ENCODE assay signal across 8 cellular contexts in genomic region chr16:29454835-29455234, GRCh38. TPM values are rescaled to one million over a fixed set of nuclear protein-coding genes. Genes with fewer than 3 reads are reported as not detected.
A peak's percentile ranks its signal among the peaks of the same experiment; 100 is the strongest.
DNase-seq lines count a peak whose midpoint lies in the region; ATAC-seq, FAIRE-seq and TF ChIP-seq lines count a peak whose summit lies in the region.
"Not testable (repeated sequence)": the region's sequence is repeated elsewhere in the genome, so short reads cannot be mapped to it uniquely, and the experiment has no call there.

No MANE protein-coding gene starts in this region.

- H2AFZ ChIP-seq in HCT116 (ENCODE audit: low read depth, low read length, poor library complexity, severe bottlenecking); HepG2 (ENCODE audit: low read length): not testable (repeated sequence)

- TF ChIP-seq POLR2A in HCT116 (IDR thresholded peaks at IDR 0.05; ENCODE audit: borderline replicate concordance, extremely low read depth, insufficient read depth, insufficient read length); HepG2 (IDR thresholded peaks at IDR 0.05; ENCODE audit: insufficient read depth in 1 of 2, low read depth in 2 of 2, low read length in 2 of 2): not testable (repeated sequence)

- FAIRE-seq in HepG2 (lab: Jason Lieb, UNC), result not testable (repeated sequence)

- H3K36me3 ChIP-seq in HCT116 (ENCODE audit: control insufficient read depth in 1 of 2, insufficient read depth in 2 of 2, low read length in 2 of 2); HepG2 (replicated peaks in 1 of 2; ENCODE audit: control insufficient read depth in 1 of 2, insufficient read depth in 2 of 2, low read length in 2 of 2); upper lobe of right lung: not testable (repeated sequence)

- H3K9me3 ChIP-seq in HCT116 (ENCODE audit: control insufficient read depth in 1 of 2, insufficient read depth in 1 of 2, low read depth in 1 of 2, low read length in 2 of 2); HepG2 (ENCODE audit: low read length); upper lobe of right lung: not testable (repeated sequence)

- not testable (repeated sequence) for H3K4me1 ChIP-seq in HCT116 (ENCODE audit: control insufficient read depth in 1 of 2, insufficient read depth in 2 of 2, low read length in 2 of 2); HepG2 (ENCODE audit: insufficient read depth, low read length); upper lobe of right lung

- CTCF ChIA-PET in HCT116 (lab: Charles Lee); HepG2 (lab: Yijun Ruan, JAX; ENCODE audit: low intra/inter-chr PET ratio, low total read pairs): not testable (repeated sequence)

- not testable (repeated sequence) for H3K4me3 ChIP-seq in HCT116 (replicated peaks in 1 of 2; ENCODE audit: low read depth in 1 of 2, low read length in 2 of 2); HepG2 (replicated peaks in 1 of 3; ENCODE audit: insufficient read depth in 1 of 3, low read depth in 2 of 3, low read length in 3 of 3); upper lobe of right lung

- BruUV-seq in HCT116 (replicated peaks; lab: Mats Ljungman, UMichigan); HepG2 (replicated peaks; lab: Mats Ljungman, UMichigan): not testable (repeated sequence)

- H3K36me3 Mint-ChIP-seq in activated T-cell treated with anti-CD3 and anti-CD28 coated beads, Interleukin-2, amount 50 U/mL, for 72 hours (ENCODE audit: insufficient read depth in 2 of 2), result not testable (repeated sequence)

- POLR2A ChIA-PET in HCT116 (lab: Charles Lee); HepG2 (lab: Yijun Ruan, JAX): not testable (repeated sequence)

- H3K4me1 Mint-ChIP-seq in activated T-cell treated with anti-CD3 and anti-CD28 coated beads, Interleukin-2, amount 50 U/mL, for 72 hours (ENCODE audit: low read depth), result not testable (repeated sequence)

- H3K4me3 Mint-ChIP-seq in activated T-cell treated with anti-CD3 and anti-CD28 coated beads, Interleukin-2, amount 50 U/mL, for 72 hours, result not testable (repeated sequence)

- DNase-seq in HCT116 (ENCODE audit: low read depth, low spot score); activated T-cell treated with anti-CD3 and anti-CD28 coated beads, Interleukin-2, amount 50 U/mL, for 72 hours; HepG2 (ENCODE audit: low spot score); upper lobe of right lung: not testable (repeated sequence)

- H4K20me1 ChIP-seq in HCT116 (ENCODE audit: insufficient read depth); HepG2 (ENCODE audit: insufficient read depth, low read length): not testable (repeated sequence)

- not testable (repeated sequence) for H3K27ac Mint-ChIP-seq in activated T-cell treated with anti-CD3 and anti-CD28 coated beads, Interleukin-2, amount 50 U/mL, for 72 hours

- RAD21 ChIA-PET in HCT116 (lab: Charles Lee; ENCODE audit: low non-redundant PET in 1 of 2, low total read pairs in 2 of 2, uncharacterized antibody in 2 of 2, unreplicated experiment in 2 of 2), result not testable (repeated sequence)

- WGBS in HepG2 (ENCODE audit: low lambda C conversion rate), result no CpG with 5 or more reads among the region's 28 CpGs

- H3K9me2 ChIP-seq in HCT116 (ENCODE audit: insufficient read depth), result not testable (repeated sequence)

- H3K27ac ChIP-seq in HCT116 (ENCODE audit: low read depth, low read length); HepG2 (ENCODE audit: extremely low read length, insufficient read depth, low read length); upper lobe of right lung: not testable (repeated sequence)

- not testable (repeated sequence) for H3K9ac ChIP-seq in HCT116 (ENCODE audit: low read length); HepG2 (ENCODE audit: insufficient read depth, low read depth, low read length)

- TF ChIP-seq CTCF in HCT116 (IDR thresholded peaks at IDR 0.05 in 2 of 3, conservative IDR thresholded peaks at IDR 0.05 in 1 of 3; ENCODE audit: borderline replicate concordance in 1 of 3, insufficient read depth in 1 of 3, low read depth in 2 of 3, low read length in 2 of 3); HepG2 (CRISPR knock-in tag; IDR thresholded peaks at IDR 0.05); upper lobe of right lung (IDR thresholded peaks at IDR 0.05): not testable (repeated sequence)

- in situ Hi-C loops in HepG2 (cut with HindIII; ENCODE audit: extremely low pct_ligation_motif_present, low pct_unique_long_range_greater_than_20kb), result not testable (repeated sequence)

- not testable (repeated sequence) for H3K27me3 ChIP-seq in HCT116 (ENCODE audit: insufficient read depth, low read length); HepG2 (ENCODE audit: control insufficient read depth in 1 of 2, insufficient read depth in 2 of 2, low read length in 2 of 2); upper lobe of right lung

- not testable (repeated sequence) for H3K27me3 Mint-ChIP-seq in activated T-cell treated with anti-CD3 and anti-CD28 coated beads, Interleukin-2, amount 50 U/mL, for 72 hours (ENCODE audit: low read depth)

- ATAC-seq in GM18511 (IDR thresholded peaks at IDR 0.05; ENCODE audit: unreplicated experiment) (peak; percentile 77), GM19452 (IDR thresholded peaks at IDR 0.05; ENCODE audit: unreplicated experiment) (peak; percentile 57), HCT116 (peak; percentile 79), HG03060 (IDR thresholded peaks at IDR 0.05; ENCODE audit: low read depth, unreplicated experiment) (peak; percentile 24), HG03521 (IDR thresholded peaks at IDR 0.05; ENCODE audit: unreplicated experiment) (peak; percentile 42), HepG2 (peak; percentile 84), upper lobe of right lung (peak; percentile 85)
- peak; percentile 76 to 77 for ATAC-seq in activated T-cell treated with anti-CD3 and anti-CD28 coated beads, Interleukin-2, amount 50 U/mL, for 72 hours (replicated peaks in 1 of 2)

- intact Hi-C loops in HCT116 (cut with micrococcal nuclease); HepG2 (cut with micrococcal nuclease; ENCODE audit: unreplicated experiment); upper lobe of right lung (cut with DNase I): not testable (repeated sequence)

- not testable (repeated sequence) for H3K79me2 ChIP-seq in HCT116 (ENCODE audit: insufficient read depth, low read length); HepG2 (ENCODE audit: insufficient read depth, low read length)

- H3K4me2 ChIP-seq in HCT116 (ENCODE audit: low read length); HepG2 (ENCODE audit: low read depth, low read length): not testable (repeated sequence)

- not testable (repeated sequence) for H3K9me3 Mint-ChIP-seq in activated T-cell treated with anti-CD3 and anti-CD28 coated beads, Interleukin-2, amount 50 U/mL, for 72 hours

- TF ChIP-seq RAD21 in HCT116 (IDR thresholded peaks at IDR 0.05; ENCODE audit: low read depth); HepG2 (CRISPR knock-in tag; IDR thresholded peaks at IDR 0.05): not testable (repeated sequence)

- TF ChIP-seq EP300 in HepG2 (IDR thresholded peaks at IDR 0.05; ENCODE audit: low read depth in 2 of 2, low read length in 2 of 2); HepG2 (CRISPR knock-in tag; IDR thresholded peaks at IDR 0.05; ENCODE audit: borderline replicate concordance): not testable (repeated sequence)

RNA-seq across cellular contexts. Expression of gene SLX1B, which starts 0.5 kb away (rescaled TPM):
- total RNA-seq in HCT116 (2021; ENCODE audit: unreplicated experiment), result 54.9 TPM
- 3.3 and 17.2 TPM in 2 replicates for polyA plus RNA-seq in HCT116 (2012)
- 10 to 100 TPM; 44.6 to 78.6 TPM for total RNA-seq in activated T-cell treated with anti-CD3 and anti-CD28 coated beads, Interleukin-2, amount 50 U/mL, for 72 hours
- total RNA-seq in HepG2 (2016; rRNA removed; fragmentation: Illumina TruSeq; extraction: Trizol), result 53.1 and 70.0 TPM in 2 replicates
- 9.9 and 10.5 TPM in 2 replicates for total RNA-seq in HepG2 (2016; cell fraction: cytosol; rRNA removed; fragmentation: Illumina TruSeq; extraction: Trizol; ENCODE audit: low read depth)
- 46.2 and 74.3 TPM in 2 replicates for total RNA-seq in HepG2 (2016; cell fraction: insoluble cytoplasmic fraction; rRNA removed; fragmentation: Illumina TruSeq; extraction: Trizol)
- 7.1 and 8.6 TPM in 2 replicates for total RNA-seq in HepG2 (2016; cell fraction: membrane; rRNA removed; fragmentation: Illumina TruSeq; extraction: Trizol)
- 44.6 and 49.3 TPM in 2 replicates for total RNA-seq in HepG2 (2016; cell fraction: nucleus; rRNA removed; fragmentation: Illumina TruSeq; extraction: Trizol)
- polyA plus RNA-seq in HepG2 (2011; rRNA removed), result 15.9 and 27.6 TPM in 2 replicates
- polyA plus RNA-seq in HepG2 (2011; cell fraction: cytosol; rRNA removed), result 10.6 and 22.8 TPM in 2 replicates
- polyA plus RNA-seq in HepG2 (2011; cell fraction: nucleus; rRNA removed), result 60.6 and 74.5 TPM in 2 replicates
- polyA plus RNA-seq in HepG2 (2012), result 16.2 TPM in 1 of 2 replicates, not detected in the other
- polyA plus RNA-seq in HepG2 (2016; cell fraction: cytosol; fragmentation: Illumina TruSeq; extraction: Trizol; ENCODE audit: low read depth), result 4.8 and 9.8 TPM in 2 replicates
- polyA plus RNA-seq in HepG2 (2016; cell fraction: insoluble cytoplasmic fraction; fragmentation: Illumina TruSeq; extraction: Trizol; ENCODE audit: low read depth), result 57.4 and 59.8 TPM in 2 replicates
- polyA plus RNA-seq in HepG2 (2016; cell fraction: membrane; fragmentation: Illumina TruSeq; extraction: Trizol; ENCODE audit: low read depth), result 7.1 and 10.8 TPM in 2 replicates
- polyA plus RNA-seq in HepG2 (2016; cell fraction: nucleus; fragmentation: Illumina TruSeq; extraction: Trizol; ENCODE audit: insufficient read depth, low read depth), result 80.0 and 83.0 TPM in 2 replicates
- polyA minus RNA-seq in HepG2 (2011; rRNA and poly(A)+ RNA removed; ENCODE audit: low replicate concordance), result 14.5 and 33.4 TPM in 2 replicates
- 9.5 and 11.0 TPM in 2 replicates for polyA minus RNA-seq in HepG2 (2011; cell fraction: cytosol; rRNA and poly(A)+ RNA removed)
- polyA minus RNA-seq in HepG2 (2011; cell fraction: nucleus; rRNA and poly(A)+ RNA removed), result 6.7 and 8.5 TPM in 2 replicates
- 12.0 TPM for total RNA-seq in upper lobe of right lung

RNA-seq across cellular contexts. Expression of gene BOLA2, which starts 0.7 kb away (rescaled TPM):
- total RNA-seq in HCT116 (2021; ENCODE audit: unreplicated experiment) (9.5 TPM), HepG2 (2016; rRNA removed; fragmentation: Illumina TruSeq; extraction: Trizol) (15.3 and 17.1 TPM in 2 replicates), upper lobe of right lung (4.3 TPM)
- polyA plus RNA-seq in HCT116 (2012), result 44.2 and 49.2 TPM in 2 replicates
- 10 to 100 TPM; 12.0 to 14.6 TPM for total RNA-seq in activated T-cell treated with anti-CD3 and anti-CD28 coated beads, Interleukin-2, amount 50 U/mL, for 72 hours
- 24.6 and 40.7 TPM in 2 replicates for total RNA-seq in HepG2 (2016; cell fraction: cytosol; rRNA removed; fragmentation: Illumina TruSeq; extraction: Trizol; ENCODE audit: low read depth)
- 15.5 and 20.5 TPM in 2 replicates for total RNA-seq in HepG2 (2016; cell fraction: insoluble cytoplasmic fraction; rRNA removed; fragmentation: Illumina TruSeq; extraction: Trizol)
- 17.3 and 26.8 TPM in 2 replicates for total RNA-seq in HepG2 (2016; cell fraction: membrane; rRNA removed; fragmentation: Illumina TruSeq; extraction: Trizol)
- 8.6 and 11.0 TPM in 2 replicates for total RNA-seq in HepG2 (2016; cell fraction: nucleus; rRNA removed; fragmentation: Illumina TruSeq; extraction: Trizol)
- polyA plus RNA-seq in HepG2 (2011; rRNA removed), result 6.5 and 18.4 TPM in 2 replicates
- polyA plus RNA-seq in HepG2 (2011; cell fraction: cytosol; rRNA removed), result 24.3 and 39.8 TPM in 2 replicates
- 19.8 and 21.3 TPM in 2 replicates for polyA plus RNA-seq in HepG2 (2011; cell fraction: nucleus; rRNA removed)
- polyA plus RNA-seq in HepG2 (2012), result 13.5 and 21.3 TPM in 2 replicates
- polyA plus RNA-seq in HepG2 (2016; cell fraction: cytosol; fragmentation: Illumina TruSeq; extraction: Trizol; ENCODE audit: low read depth), result 42.7 and 60.0 TPM in 2 replicates
- 24.2 and 37.7 TPM in 2 replicates for polyA plus RNA-seq in HepG2 (2016; cell fraction: insoluble cytoplasmic fraction; fragmentation: Illumina TruSeq; extraction: Trizol; ENCODE audit: low read depth)
- polyA plus RNA-seq in HepG2 (2016; cell fraction: membrane; fragmentation: Illumina TruSeq; extraction: Trizol; ENCODE audit: low read depth), result 26.7 and 34.3 TPM in 2 replicates
- 15.0 and 17.4 TPM in 2 replicates for polyA plus RNA-seq in HepG2 (2016; cell fraction: nucleus; fragmentation: Illumina TruSeq; extraction: Trizol; ENCODE audit: insufficient read depth, low read depth)
- polyA minus RNA-seq in HepG2 (2011; rRNA and poly(A)+ RNA removed; ENCODE audit: low replicate concordance), result 10.2 and 16.7 TPM in 2 replicates
- 3.3 and 4.4 TPM in 2 replicates for polyA minus RNA-seq in HepG2 (2011; cell fraction: cytosol; rRNA and poly(A)+ RNA removed)
- polyA minus RNA-seq in HepG2 (2011; cell fraction: nucleus; rRNA and poly(A)+ RNA removed), result 17.5 and 23.7 TPM in 2 replicates

RNA-seq across cellular contexts. Expression of gene SULT1A4, which starts 4.9 kb away (rescaled TPM):
- total RNA-seq in HCT116 (2021; ENCODE audit: unreplicated experiment), result 7.2 TPM
- 15.6 and 20.7 TPM in 2 replicates for polyA plus RNA-seq in HCT116 (2012)
- total RNA-seq in activated T-cell treated with anti-CD3 and anti-CD28 coated beads, Interleukin-2, amount 50 U/mL, for 72 hours, result 1 to 10 TPM; 1.4 to 2.0 TPM
- 151 and 181 TPM in 2 replicates for total RNA-seq in HepG2 (2016; rRNA removed; fragmentation: Illumina TruSeq; extraction: Trizol)
- total RNA-seq in HepG2 (2016; cell fraction: cytosol; rRNA removed; fragmentation: Illumina TruSeq; extraction: Trizol; ENCODE audit: low read depth), result 24.6 and 32.8 TPM in 2 replicates
- total RNA-seq in HepG2 (2016; cell fraction: insoluble cytoplasmic fraction; rRNA removed; fragmentation: Illumina TruSeq; extraction: Trizol), result 145 and 171 TPM in 2 replicates
- total RNA-seq in HepG2 (2016; cell fraction: membrane; rRNA removed; fragmentation: Illumina TruSeq; extraction: Trizol), result 46.2 and 50.3 TPM in 2 replicates
- total RNA-seq in HepG2 (2016; cell fraction: nucleus; rRNA removed; fragmentation: Illumina TruSeq; extraction: Trizol), result 57.3 and 58.3 TPM in 2 replicates
- 25.4 and 27.3 TPM in 2 replicates for polyA plus RNA-seq in HepG2 (2011; rRNA removed)
- 11.0 and 13.3 TPM in 2 replicates for polyA plus RNA-seq in HepG2 (2011; cell fraction: cytosol; rRNA removed)
- polyA plus RNA-seq in HepG2 (2011; cell fraction: nucleus; rRNA removed), result 11.2 and 14.8 TPM in 2 replicates
- polyA plus RNA-seq in HepG2 (2012), result 70.0 and 99.9 TPM in 2 replicates
- polyA plus RNA-seq in HepG2 (2016; cell fraction: cytosol; fragmentation: Illumina TruSeq; extraction: Trizol; ENCODE audit: low read depth), result 53.5 and 60.0 TPM in 2 replicates
- polyA plus RNA-seq in HepG2 (2016; cell fraction: insoluble cytoplasmic fraction; fragmentation: Illumina TruSeq; extraction: Trizol; ENCODE audit: low read depth), result 158 and 170 TPM in 2 replicates
- 57.6 and 58.0 TPM in 2 replicates for polyA plus RNA-seq in HepG2 (2016; cell fraction: membrane; fragmentation: Illumina TruSeq; extraction: Trizol; ENCODE audit: low read depth)
- 110 and 113 TPM in 2 replicates for polyA plus RNA-seq in HepG2 (2016; cell fraction: nucleus; fragmentation: Illumina TruSeq; extraction: Trizol; ENCODE audit: insufficient read depth, low read depth)
- polyA minus RNA-seq in HepG2 (2011; rRNA and poly(A)+ RNA removed; ENCODE audit: low replicate concordance), result 4.4 and 11.2 TPM in 2 replicates
- 6.0 and 6.6 TPM in 2 replicates for polyA minus RNA-seq in HepG2 (2011; cell fraction: cytosol; rRNA and poly(A)+ RNA removed)
- 2.8 and 3.6 TPM in 2 replicates for polyA minus RNA-seq in HepG2 (2011; cell fraction: nucleus; rRNA and poly(A)+ RNA removed)
- total RNA-seq in upper lobe of right lung, result 20.0 TPM

RNA-seq across cellular contexts. Expression of gene NPIPB11, which starts 48.3 kb away (rescaled TPM):
- 0.37 TPM for total RNA-seq in HCT116 (2021; ENCODE audit: unreplicated experiment)
- polyA plus RNA-seq in HCT116 (2012), result 1.0 and 1.1 TPM in 2 replicates
- total RNA-seq in activated T-cell treated with anti-CD3 and anti-CD28 coated beads, Interleukin-2, amount 50 U/mL, for 72 hours, result 1 to 10 TPM in 1 of 2 donors, under 1 TPM in 1; 0.97 to 1.7 TPM
- total RNA-seq in HepG2 (2016; rRNA removed; fragmentation: Illumina TruSeq; extraction: Trizol), result 0.09 and 0.45 TPM in 2 replicates
- total RNA-seq in HepG2 (2016; cell fraction: cytosol; rRNA removed; fragmentation: Illumina TruSeq; extraction: Trizol; ENCODE audit: low read depth), result not detected in 2 replicates
- 0.10 and 0.11 TPM in 2 replicates for total RNA-seq in HepG2 (2016; cell fraction: insoluble cytoplasmic fraction; rRNA removed; fragmentation: Illumina TruSeq; extraction: Trizol)
- total RNA-seq in HepG2 (2016; cell fraction: membrane; rRNA removed; fragmentation: Illumina TruSeq; extraction: Trizol), result not detected in 2 replicates
- 0.25 and 1.3 TPM in 2 replicates for total RNA-seq in HepG2 (2016; cell fraction: nucleus; rRNA removed; fragmentation: Illumina TruSeq; extraction: Trizol)
- polyA plus RNA-seq in HepG2 (2011; rRNA removed), result 0.94 and 1.0 TPM in 2 replicates
- 0.23 and 0.24 TPM in 2 replicates for polyA plus RNA-seq in HepG2 (2011; cell fraction: cytosol; rRNA removed)
- polyA plus RNA-seq in HepG2 (2011; cell fraction: nucleus; rRNA removed), result 5.3 and 5.9 TPM in 2 replicates
- polyA plus RNA-seq in HepG2 (2012), result 1.1 and 1.2 TPM in 2 replicates
- 0.14 and 0.20 TPM in 2 replicates for polyA plus RNA-seq in HepG2 (2016; cell fraction: cytosol; fragmentation: Illumina TruSeq; extraction: Trizol; ENCODE audit: low read depth)
- 0.20 and 0.25 TPM in 2 replicates for polyA plus RNA-seq in HepG2 (2016; cell fraction: insoluble cytoplasmic fraction; fragmentation: Illumina TruSeq; extraction: Trizol; ENCODE audit: low read depth)
- polyA plus RNA-seq in HepG2 (2016; cell fraction: membrane; fragmentation: Illumina TruSeq; extraction: Trizol; ENCODE audit: low read depth), result 0.24 and 0.55 TPM in 2 replicates
- polyA plus RNA-seq in HepG2 (2016; cell fraction: nucleus; fragmentation: Illumina TruSeq; extraction: Trizol; ENCODE audit: insufficient read depth, low read depth), result 3.6 and 5.2 TPM in 2 replicates
- polyA minus RNA-seq in HepG2 (2011; rRNA and poly(A)+ RNA removed; ENCODE audit: low replicate concordance), result 0.42 and 2.2 TPM in 2 replicates
- 0.40 and 0.44 TPM in 2 replicates for polyA minus RNA-seq in HepG2 (2011; cell fraction: cytosol; rRNA and poly(A)+ RNA removed)
- 1.2 and 1.5 TPM in 2 replicates for polyA minus RNA-seq in HepG2 (2011; cell fraction: nucleus; rRNA and poly(A)+ RNA removed)
- 0.72 TPM for total RNA-seq in upper lobe of right lung

RNA-seq across cellular contexts. Expression of gene NPIPB12, which starts 51.4 kb away (rescaled TPM):
- total RNA-seq in HCT116 (2021; ENCODE audit: unreplicated experiment) (41.0 TPM), HepG2 (2016; rRNA removed; fragmentation: Illumina TruSeq; extraction: Trizol) (10.8 and 12.4 TPM in 2 replicates), upper lobe of right lung (69.2 TPM)
- 28.3 and 36.5 TPM in 2 replicates for polyA plus RNA-seq in HCT116 (2012)
- total RNA-seq in activated T-cell treated with anti-CD3 and anti-CD28 coated beads, Interleukin-2, amount 50 U/mL, for 72 hours, result 10 to 100 TPM; 81.5 to 90.4 TPM
- 6.9 and 8.2 TPM in 2 replicates for total RNA-seq in HepG2 (2016; cell fraction: cytosol; rRNA removed; fragmentation: Illumina TruSeq; extraction: Trizol; ENCODE audit: low read depth)
- total RNA-seq in HepG2 (2016; cell fraction: insoluble cytoplasmic fraction; rRNA removed; fragmentation: Illumina TruSeq; extraction: Trizol), result 8.2 and 10.8 TPM in 2 replicates
- 6.1 and 9.4 TPM in 2 replicates for total RNA-seq in HepG2 (2016; cell fraction: membrane; rRNA removed; fragmentation: Illumina TruSeq; extraction: Trizol)
- 30.3 and 43.1 TPM in 2 replicates for total RNA-seq in HepG2 (2016; cell fraction: nucleus; rRNA removed; fragmentation: Illumina TruSeq; extraction: Trizol)
- 21.3 and 28.7 TPM in 2 replicates for polyA plus RNA-seq in HepG2 (2011; rRNA removed)
- 2.8 and 5.8 TPM in 2 replicates for polyA plus RNA-seq in HepG2 (2011; cell fraction: cytosol; rRNA removed)
- 101 and 105 TPM in 2 replicates for polyA plus RNA-seq in HepG2 (2011; cell fraction: nucleus; rRNA removed)
- 55.6 and 56.3 TPM in 2 replicates for polyA plus RNA-seq in HepG2 (2012)
- 5.9 and 9.4 TPM in 2 replicates for polyA plus RNA-seq in HepG2 (2016; cell fraction: cytosol; fragmentation: Illumina TruSeq; extraction: Trizol; ENCODE audit: low read depth)
- polyA plus RNA-seq in HepG2 (2016; cell fraction: insoluble cytoplasmic fraction; fragmentation: Illumina TruSeq; extraction: Trizol; ENCODE audit: low read depth), result 18.9 and 24.4 TPM in 2 replicates
- polyA plus RNA-seq in HepG2 (2016; cell fraction: membrane; fragmentation: Illumina TruSeq; extraction: Trizol; ENCODE audit: low read depth), result 10.1 and 12.9 TPM in 2 replicates
- 289 and 371 TPM in 2 replicates for polyA plus RNA-seq in HepG2 (2016; cell fraction: nucleus; fragmentation: Illumina TruSeq; extraction: Trizol; ENCODE audit: insufficient read depth, low read depth)
- polyA minus RNA-seq in HepG2 (2011; rRNA and poly(A)+ RNA removed; ENCODE audit: low replicate concordance), result 20.9 and 40.1 TPM in 2 replicates
- polyA minus RNA-seq in HepG2 (2011; cell fraction: cytosol; rRNA and poly(A)+ RNA removed), result 6.9 and 13.2 TPM in 2 replicates
- 141 and 143 TPM in 2 replicates for polyA minus RNA-seq in HepG2 (2011; cell fraction: nucleus; rRNA and poly(A)+ RNA removed)

Comparison
In these comparisons a context has a peak if more than half of its experiments do, and no peak if none do; other contexts are left out.
1. ATAC-seq: peak in every context shown above with its lines; median percentile 85 in upper lobe of right lung; 84 in HepG2; 79 in HCT116; 77 in GM18511; 76 in activated T-cell treated with anti-CD3 and anti-CD28 coated beads, Interleukin-2, amount 50 U/mL, for 72 hours; 57 in GM19452; 42 in HG03521; 24 in HG03060.